Comparison of ENCODE assay signal across 1 cellular context in the genomic region with DNA sequence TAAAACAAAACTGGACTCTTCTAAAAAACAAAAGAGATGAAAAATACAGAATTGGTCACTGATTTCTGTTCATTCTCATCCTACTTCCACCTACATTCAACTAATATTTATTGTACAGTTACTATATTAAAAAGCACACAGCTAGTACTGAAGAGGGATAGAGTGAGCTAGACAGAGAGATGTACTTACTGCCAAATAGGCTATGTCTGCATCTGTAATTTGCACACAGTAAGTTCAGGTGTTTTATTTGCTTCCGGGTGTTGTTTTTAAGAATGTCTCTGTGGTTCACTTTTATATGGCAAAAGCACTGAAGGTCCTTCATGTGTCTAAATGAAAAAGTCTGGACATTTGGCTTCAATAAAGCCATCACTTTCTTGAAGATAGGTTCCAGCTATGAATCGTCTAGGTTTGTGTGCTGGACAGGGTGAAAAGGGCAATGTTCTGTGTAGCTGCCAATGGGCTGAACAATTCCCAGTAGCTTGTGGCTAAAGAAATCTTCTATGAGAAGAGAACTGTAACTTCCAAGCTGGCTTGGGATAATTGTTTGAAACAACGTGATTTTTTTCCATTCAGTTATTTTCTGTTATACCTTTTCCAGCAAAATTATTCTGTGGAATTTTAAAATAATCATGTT.
TF ChIP-seq lines count a peak whose summit lies in the region.

No MANE protein-coding gene starts in this region.

TF ChIP-seq in A549, 52 proteins besides CTCF, POLR2A, EP300 and RAD21 (continued from another document):
- TF ChIP-seq, protein P1, sequence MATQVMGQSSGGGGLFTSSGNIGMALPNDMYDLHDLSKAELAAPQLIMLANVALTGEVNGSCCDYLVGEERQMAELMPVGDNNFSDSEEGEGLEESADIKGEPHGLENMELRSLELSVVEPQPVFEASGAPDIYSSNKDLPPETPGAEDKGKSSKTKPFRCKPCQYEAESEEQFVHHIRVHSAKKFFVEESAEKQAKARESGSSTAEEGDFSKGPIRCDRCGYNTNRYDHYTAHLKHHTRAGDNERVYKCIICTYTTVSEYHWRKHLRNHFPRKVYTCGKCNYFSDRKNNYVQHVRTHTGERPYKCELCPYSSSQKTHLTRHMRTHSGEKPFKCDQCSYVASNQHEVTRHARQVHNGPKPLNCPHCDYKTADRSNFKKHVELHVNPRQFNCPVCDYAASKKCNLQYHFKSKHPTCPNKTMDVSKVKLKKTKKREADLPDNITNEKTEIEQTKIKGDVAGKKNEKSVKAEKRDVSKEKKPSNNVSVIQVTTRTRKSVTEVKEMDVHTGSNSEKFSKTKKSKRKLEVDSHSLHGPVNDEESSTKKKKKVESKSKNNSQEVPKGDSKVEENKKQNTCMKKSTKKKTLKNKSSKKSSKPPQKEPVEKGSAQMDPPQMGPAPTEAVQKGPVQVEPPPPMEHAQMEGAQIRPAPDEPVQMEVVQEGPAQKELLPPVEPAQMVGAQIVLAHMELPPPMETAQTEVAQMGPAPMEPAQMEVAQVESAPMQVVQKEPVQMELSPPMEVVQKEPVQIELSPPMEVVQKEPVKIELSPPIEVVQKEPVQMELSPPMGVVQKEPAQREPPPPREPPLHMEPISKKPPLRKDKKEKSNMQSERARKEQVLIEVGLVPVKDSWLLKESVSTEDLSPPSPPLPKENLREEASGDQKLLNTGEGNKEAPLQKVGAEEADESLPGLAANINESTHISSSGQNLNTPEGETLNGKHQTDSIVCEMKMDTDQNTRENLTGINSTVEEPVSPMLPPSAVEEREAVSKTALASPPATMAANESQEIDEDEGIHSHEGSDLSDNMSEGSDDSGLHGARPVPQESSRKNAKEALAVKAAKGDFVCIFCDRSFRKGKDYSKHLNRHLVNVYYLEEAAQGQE (IDR thresholded peaks at IDR 0.05) = no peak
- TF ChIP-seq CBX8 (IDR thresholded peaks at IDR 0.05) = no peak
- TF ChIP-seq MYC (IDR thresholded peaks at IDR 0.05; ENCODE audit: borderline replicate concordance, low read length) = no peak
- TF ChIP-seq NR3C1 (IDR thresholded peaks at IDR 0.05) = no peak
